13 cellular contexts compared by ENCODE assay signal in genomic region chr16:84367750-84368320, GRCh38. TPM values are rescaled to one million over a fixed set of nuclear protein-coding genes. Genes with fewer than 3 reads are reported as not detected.
A peak's percentile ranks its signal among the peaks of the same experiment; 100 is the strongest.
DNase-seq lines count a peak whose midpoint lies in the region; FAIRE-seq and TF ChIP-seq lines count a peak whose summit lies in the region.
"Had no signal": no experiment of that assay in that cellular context is flagged by ENCODE, and none has a peak within 500 bp of the region (broad histone marks: within the 10 kb centered on the region; RNA-seq: fewer than 3 reads in every experiment).

No MANE protein-coding gene starts in this region.

- H3K4me1 ChIP-seq in HUES64 (ENCODE audit: insufficient read depth, low read length) (peaks cover 14% of the 10 kb centered on the region), H1 (replicated peaks in 1 of 4; ENCODE audit: control insufficient read depth in 3 of 4, insufficient read depth in 4 of 4, low read length in 3 of 4) (peaks cover 0 to 18% (median 11%) of the 10 kb centered on the region in 4 experiments; a peak in 6 of 7 replicates), ascending aorta (no peaks in the 10 kb centered on the region)

- H3K27ac ChIP-seq in C4-2B (peak overlapping the region; percentile 78), HUES64 (ENCODE audit: low read depth, low read length) (no peak overlapping the region), H1 (ENCODE audit: low read depth, low read length) (no peak overlapping the region), ascending aorta (no peak overlapping the region)

- TF ChIP-seq POLR2A in H1 (IDR thresholded peaks at IDR 0.05; ENCODE audit: control extremely low read depth in 1 of 2, low read depth in 2 of 2, low read length in 2 of 2): no peak

- TF ChIP-seq CTCF in C4-2B (conservative IDR thresholded peaks at IDR 0.05) (no peak), H1 (IDR thresholded peaks at IDR 0.05; ENCODE audit: control extremely low read depth in 1 of 3, insufficient read depth in 1 of 3, low read depth in 1 of 3, low read length in 3 of 3) (no peak), nephron progenitor cell (IDR thresholded peaks at IDR 0.05) (no peak), ascending aorta (IDR thresholded peaks at IDR 0.05) (no peak)

- intact Hi-C loops in ascending aorta (cut with DNase I): no loop called here

- H2BK20ac ChIP-seq in H1 (ENCODE audit: low read length): no peak overlapping the region

- no peak overlapping the region for H4K91ac ChIP-seq in H1 (replicated peaks; ENCODE audit: insufficient read length, low read length)

- H3K18ac ChIP-seq in H1 (ENCODE audit: extremely low read depth, low read length): peak overlapping the region; percentile 66; the same call in 1 of the 2 replicates

- H3K9ac ChIP-seq in HUES64 (ENCODE audit: low read depth, low read length): no peak overlapping the region
- peak overlapping the region in 1 of 4 experiments; percentile 47; a peak in 2 of 7 replicates for H3K9ac ChIP-seq in H1 (replicated peaks in 1 of 4; ENCODE audit: extremely low read depth in 1 of 4, low read depth in 3 of 4, low read length in 3 of 4)

- peaks cover 19% of the 10 kb centered on the region for H3K4me1 Mint-ChIP-seq in nephron progenitor cell

- no peaks in the 10 kb centered on the region for H3K9me3 Mint-ChIP-seq in nephron progenitor cell

- H3K79me2 ChIP-seq in H1 (ENCODE audit: control insufficient read depth in 1 of 2, insufficient read depth in 2 of 2, low read length in 2 of 2): no peaks in the 10 kb centered on the region

- peak overlapping the region; percentile 64 for H3K4me3 ChIP-seq in HUES64 (ENCODE audit: low read length)
- peak overlapping the region; percentile 70 to 83 (median 76) for H3K4me3 ChIP-seq in H1 (ENCODE audit: extremely low read depth in 1 of 4, insufficient read depth in 2 of 4, low read depth in 3 of 4, low read length in 4 of 4)
- no peak overlapping the region for H3K4me3 ChIP-seq in ascending aorta

- no peaks in the 10 kb centered on the region for H3K36me3 Mint-ChIP-seq in nephron progenitor cell (ENCODE audit: low read depth)
- H3K36me3 Mint-ChIP-seq: CD4-positive, CD25-positive, alpha-beta regulatory T cell had no signal

- H2BK15ac ChIP-seq in H1 (ENCODE audit: low read length): 0 out of 2 replicates have a peak overlapping the region, but pooled peaks have one; percentile 16

- H3K27me3 ChIP-seq in HUES64 (ENCODE audit: insufficient read depth, low read length) (peaks cover 38% of the 10 kb centered on the region), H1 (replicated peaks in 1 of 4; ENCODE audit: control insufficient read depth in 3 of 4, extremely low read depth in 1 of 4, insufficient read depth in 3 of 4, low read length in 3 of 4) (peaks cover 0 to 18% (median 15%) of the 10 kb centered on the region in 4 experiments; a peak in 6 of 7 replicates), ascending aorta (peaks cover 15% of the 10 kb centered on the region)

- FAIRE-seq in H1 (lab: Jason Lieb, UNC): no peak
- FAIRE-seq in GM19239 (lab: Jason Lieb, UNC): no peak

- POLR2A ChIA-PET in H1 (lab: Charles Lee; ENCODE audit: partially characterized antibody): interaction anchor here (0.7 to 1.9 kb wide), 8 partner anchors 9 to 141 kb away, joined by 3 to 17 read pairs (median 3); no protein-coding TSS in a partner anchor

- peak overlapping the region; percentile 47; the same call in 1 of the 2 replicates for H2AK5ac ChIP-seq in H1 (ENCODE audit: low read depth, low read length)

- WGBS in HUES64: 33% methylated on average over 26 of the region's 27 CpGs
- 44% methylated on average over 27 of the region's 27 CpGs; no CpG with 5 or more reads in 1 of the 2 experiments for WGBS in H1 (ENCODE audit: extremely low coverage in 1 of 2, insufficient coverage in 1 of 2, insufficient read length in 1 of 2, insufficient replicate concordance in 2 of 2, low coverage in 1 of 2, low lambda C conversion rate in 2 of 2, missing lambda C conversion rate in 1 of 2), 2 experiments

- H3K79me1 ChIP-seq in H1 (ENCODE audit: low read depth, low read length): no peaks in the 10 kb centered on the region

- peak overlapping the region; percentile 29; the same call in 1 of the 2 replicates for H4K8ac ChIP-seq in H1 (ENCODE audit: extremely low read depth, insufficient read depth, low read length)

- H2BK120ac ChIP-seq in H1 (replicated peaks; ENCODE audit: low read depth, low read length): no peak overlapping the region

- peak in 1 of 2 experiments; percentile 57 for DNase-seq in H1 (ENCODE audit: low read depth in 1 of 2, low spot score in 2 of 2)
- DNase-seq in nephron progenitor cell: no peak
- DNase-seq in NCI-H1048 (lab: John Stamatoyannopoulos, UW): no peak
- DNase-seq in GM19239 (ENCODE audit: insufficient read length, low spot score): no peak
- DNase-seq in ascending aorta (ENCODE audit: low spot score in 2 of 2): no peak
- no peak for DNase-seq in NCI-H1694 treated with DMSO at 0.1 percent for 48 hours (lab: John Stamatoyannopoulos, UW)
- DNase-seq: activated CD4-positive, CD25-positive, alpha-beta regulatory T cell; CD4-positive, CD25-positive, alpha-beta regulatory T cell; foreskin fibroblast; stimulated activated naive CD4-positive, alpha-beta T cell treated with Interleukin-2 at 50 U/mL for 16 hours had no signal

- H3K36me3 ChIP-seq in HUES64 (ENCODE audit: insufficient read depth, low read length) (no peaks in the 10 kb centered on the region), H1 (ENCODE audit: control insufficient read depth in 2 of 4, insufficient read depth in 4 of 4, low read length in 3 of 4) (no peaks in the 10 kb centered on the region), ascending aorta (no peaks in the 10 kb centered on the region)

- H4K20me1 ChIP-seq in H1 (replicated peaks in 1 of 2; ENCODE audit: control insufficient read depth in 1 of 2, insufficient read depth in 2 of 2, low read length in 2 of 2): no peaks in the 10 kb centered on the region

- H2BK12ac ChIP-seq in H1 (ENCODE audit: low read depth, low read length): peak overlapping the region; percentile 87; the same call in 1 of the 2 replicates

- no peak overlapping the region for H3K14ac ChIP-seq in H1 (ENCODE audit: insufficient read length)

- H3K23ac ChIP-seq in H1 (ENCODE audit: insufficient read length): no peak overlapping the region

- H4K5ac ChIP-seq in H1 (ENCODE audit: insufficient read length, low read depth, low read length): no peak overlapping the region

- H3K9me3 ChIP-seq in HUES64 (ENCODE audit: insufficient read depth, low read depth, low read length): no peaks in the 10 kb centered on the region
- no peaks in the 10 kb centered on the region for H3K9me3 ChIP-seq in H1 (ENCODE audit: insufficient read depth in 2 of 2, low read depth in 1 of 2, low read length in 1 of 2)
- no peaks in the 10 kb centered on the region for H3K9me3 ChIP-seq in ascending aorta

- H3K27me3 Mint-ChIP-seq in nephron progenitor cell (ENCODE audit: low read depth, poor library complexity): peaks cover 70% of the 10 kb centered on the region

- CTCF ChIA-PET in H1 (lab: Charles Lee; ENCODE audit: partially characterized antibody): interaction anchor here (0.9 to 1.7 kb wide), 7 partner anchors 11 to 116 kb away, joined by 3 to 6 read pairs (median 4); no protein-coding TSS in a partner anchor

- peaks cover 11% of the 10 kb centered on the region; the same call in 1 of the 2 replicates for H3K23me2 ChIP-seq in H1 (ENCODE audit: low read depth, low read length)

- H3K4ac ChIP-seq in H1 (replicated peaks; ENCODE audit: insufficient read length, low read depth, low read length): no peak overlapping the region

- H3K56ac ChIP-seq in H1 (replicated peaks; ENCODE audit: insufficient read length, low read depth, low read length): no peak overlapping the region

- peak overlapping the region; percentile 45; the same call in 1 of the 2 replicates for H2AFZ ChIP-seq in H1 (ENCODE audit: low read length)

- no peak overlapping the region for H3K27ac Mint-ChIP-seq in nephron progenitor cell
- H3K27ac Mint-ChIP-seq: CD4-positive, CD25-positive, alpha-beta regulatory T cell had no signal

- peak overlapping the region; percentile 77 to 95 for H3K4me2 ChIP-seq in H1 (ENCODE audit: insufficient read depth in 1 of 2, low read depth in 2 of 2, low read length in 2 of 2)

- TF ChIP-seq EP300 in H1 (IDR thresholded peaks at IDR 0.05; ENCODE audit: borderline replicate concordance in 1 of 2, low read depth in 2 of 2, low read length in 2 of 2): no peak

- peak overlapping the region; percentile 36 for H3K4me3 Mint-ChIP-seq in nephron progenitor cell

- H2BK5ac ChIP-seq in H1 (ENCODE audit: low read depth, low read length): no peak overlapping the region

- no peak for TF ChIP-seq RAD21 in H1 (IDR thresholded peaks at IDR 0.05 in 1 of 2, conservative IDR thresholded peaks at IDR 0.05 in 1 of 2; ENCODE audit: low read depth in 2 of 2, low read length in 2 of 2)

TF ChIP-seq in H1, 55 proteins besides CTCF, POLR2A, EP300 and RAD21 (continues in another document):
- peak; percentile 46; the same call in 1 of the 2 replicates for TF ChIP-seq USF2 (IDR thresholded peaks at IDR 0.05; ENCODE audit: low read length)
- TF ChIP-seq, protein P1, sequence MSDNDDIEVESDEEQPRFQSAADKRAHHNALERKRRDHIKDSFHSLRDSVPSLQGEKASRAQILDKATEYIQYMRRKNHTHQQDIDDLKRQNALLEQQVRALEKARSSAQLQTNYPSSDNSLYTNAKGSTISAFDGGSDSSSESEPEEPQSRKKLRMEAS (IDR thresholded peaks at IDR 0.05): 0 out of 2 replicates have a peak, but pooled peaks have one; percentile 22

RNA-seq across cellular contexts. Expression of gene ATP2C2, which starts 0.5 kb away (rescaled TPM):
- 0.40 TPM for polyA plus RNA-seq in HUES64 (2013, experiment 1 of 2)
- 0.51 TPM for polyA plus RNA-seq in HUES64 (2013, experiment 2 of 2)
- 2.8 and 3.6 TPM in 2 replicates for total RNA-seq in H1 (2021; fragmentation: NEBNext Ultra II Directional; extraction: Animal tissue kit (Norgen Biotek cat#: 25700))
- polyA plus RNA-seq in H1 (2011; rRNA removed): 1.2 and 2.6 TPM in 2 replicates
- polyA plus RNA-seq in H1 (2011; cell fraction: cytosol; rRNA removed): 2.7 TPM
- 12.0 TPM for polyA plus RNA-seq in H1 (2011; cell fraction: nucleus; rRNA removed)
- polyA plus RNA-seq in H1 (2012, experiment 1 of 2): 2.1 to 2.4 TPM (median 2.3 TPM) in 4 replicates
- 0.88 TPM for polyA plus RNA-seq in H1 (2012, experiment 2 of 2)
- 2.2 TPM for polyA plus RNA-seq in H1 (2013, experiment 1 of 2)
- polyA plus RNA-seq in H1 (2013, experiment 2 of 2): 2.4 TPM
- polyA minus RNA-seq in H1 (2011; rRNA and poly(A)+ RNA removed): 1.7 and 4.0 TPM in 2 replicates
- 4.5 TPM for polyA minus RNA-seq in H1 (2011; cell fraction: cytosol; rRNA and poly(A)+ RNA removed)
- 3.3 TPM for polyA minus RNA-seq in H1 (2011; cell fraction: nucleus; rRNA and poly(A)+ RNA removed)
- total RNA-seq in ascending aorta: not detected
- total RNA-seq: CD4-positive, CD25-positive, alpha-beta regulatory T cell; Right ventricle myocardium inferior had no signal

Comparison
In these comparisons a context has a peak if more than half of its experiments do, and no peak if none do; other contexts are left out.
1. H3K4me3 ChIP-seq: peak in HUES64 (single experiment) and H1 (4 of 4); none in ascending aorta (0 of 2).